17 cellular contexts compared by ENCODE assay signal in genomic region chr4:7296661-7297335, GRCh38.
"Had no signal": no experiment of that assay in that cellular context is flagged by ENCODE, and none has a peak within 500 bp of the region (broad histone marks: within the 10 kb centered on the region; RNA-seq: fewer than 3 reads in every experiment).

No MANE protein-coding gene starts in this region.

- H3K9me3 Mint-ChIP-seq: nephron had no signal

- H3K36me3 Mint-ChIP-seq: naive B cell had no signal

- DNase-seq: cortex of kidney; effector memory CD4-positive, alpha-beta T cell; islet precursor cell; left cardiac atrium; naive B cell; stimulated activated CD4-positive, alpha-beta T cell treated with anti-CD3 and anti-CD28 coated beads, Interleukin-12 subunit alpha, Interleukin-12 subunit beta, amount 100 ng/mL, for 4 hours; stimulated activated naive CD4-positive, alpha-beta T cell; stomach; tibial artery; upper lobe of left lung had no signal

- H3K9me3 ChIP-seq: heart left ventricle, left ventricle myocardium inferior, neutrophil, stomach, suprapubic skin, tibial artery, upper lobe of left lung, uterus had no signal

- H3K4me3 ChIP-seq: heart left ventricle, left ventricle myocardium inferior, lung, stomach, suprapubic skin, tibial artery, upper lobe of left lung, uterus had no signal

- H3K27ac ChIP-seq: heart left ventricle, left ventricle myocardium inferior, neutrophil, stomach, suprapubic skin, tibial artery, upper lobe of left lung, uterus had no signal

- H3K27ac Mint-ChIP-seq: naive B cell, nephron had no signal

- H3K27me3 ChIP-seq: upper lobe of left lung, uterus had no signal

- H3K36me3 ChIP-seq: heart left ventricle, left ventricle myocardium inferior, neutrophil, stomach, suprapubic skin, tibial artery, upper lobe of left lung, uterus had no signal

- H3K4me3 Mint-ChIP-seq: naive B cell, nephron had no signal
